In genomic region chr9:124328285-124328684, GRCh38 we compare ENCODE assay signal across 27 cellular contexts.
"Had no signal": no experiment of that assay in that cellular context is flagged by ENCODE, and none has a peak within 500 bp of the region (broad histone marks: within the 10 kb centered on the region; RNA-seq: fewer than 3 reads in every experiment).

No MANE protein-coding gene starts in this region.

- ATAC-seq: left colon; left lung; lower lobe of right lung; naive thymus-derived CD8-positive, alpha-beta T cell; stimulated activated naive B cell treated with anti-CD40 and anti-IgM and Interleukin-4, amounts not matched to agents 10 μg/mL and 1 μg/mL and 100 μg/mL, for 72 hours; stimulated activated naive CD8-positive, alpha-beta T cell treated with anti-CD3 and anti-CD28 coated beads, Interleukin-15, Interleukin-2, amounts not matched to agents 100 U/mL and 50 U/mL, for 24 hours had no signal

- H3K27me3 ChIP-seq: left lung, ovary, right atrium auricular region, sigmoid colon, spleen, stomach, testis, thyroid gland, transverse colon, upper lobe of left lung, vagina had no signal

- H3K4me3 ChIP-seq: left lung, lower lobe of right lung, ovary, right atrium auricular region, sigmoid colon, spleen, stomach, testis, thyroid gland, transverse colon, upper lobe of left lung, vagina had no signal

- H3K4me3 Mint-ChIP-seq: immature natural killer cell; naive thymus-derived CD8-positive, alpha-beta T cell; nephron; neural crest cell; stimulated activated naive B cell treated with anti-CD40 and anti-IgM and Interleukin-4, amounts not matched to agents 10 μg/mL and 1 μg/mL and 100 μg/mL, for 72 hours had no signal

- H3K27me3 Mint-ChIP-seq: progenitor cell of endocrine pancreas; stimulated activated naive B cell treated with anti-CD40 and anti-IgM and Interleukin-4, amounts not matched to agents 10 μg/mL and 1 μg/mL and 100 μg/mL, for 72 hours had no signal

- H3K36me3 Mint-ChIP-seq: naive thymus-derived CD8-positive, alpha-beta T cell had no signal

- H3K4me1 ChIP-seq: left lung, lower lobe of right lung, right atrium auricular region, sigmoid colon, stomach, testis, thyroid gland, transverse colon, upper lobe of left lung, vagina had no signal

- H3K27ac ChIP-seq: left lung, lower lobe of right lung, ovary, right atrium auricular region, sigmoid colon, spleen, stomach, testis, thyroid gland, transverse colon, upper lobe of left lung, vagina had no signal

- H3K9me3 ChIP-seq: left lung, lower lobe of right lung, ovary, right atrium auricular region, sigmoid colon, spleen, stomach, testis, thyroid gland, transverse colon, upper lobe of left lung, vagina had no signal

- H3K9me3 Mint-ChIP-seq: immature natural killer cell; naive thymus-derived CD8-positive, alpha-beta T cell; nephron; neural crest cell; stimulated activated naive B cell treated with anti-CD40 and anti-IgM and Interleukin-4, amounts not matched to agents 10 μg/mL and 1 μg/mL and 100 μg/mL, for 72 hours had no signal

- FAIRE-seq: islet of Langerhans, kidney, small intestine had no signal

- H3K36me3 ChIP-seq: ovary, thyroid gland had no signal

- H3K27ac Mint-ChIP-seq: immature natural killer cell; naive thymus-derived CD8-positive, alpha-beta T cell; nephron; progenitor cell of endocrine pancreas had no signal

- H3K4me1 Mint-ChIP-seq: immature natural killer cell; naive thymus-derived CD8-positive, alpha-beta T cell had no signal

- DNase-seq: hypothalamus; immature natural killer cell; kidney; left colon; lower lobe of right lung; mammary epithelial cell; mesenchymal stem cell; naive thymus-derived CD8-positive, alpha-beta T cell; ovary; sigmoid colon; small intestine; spleen; stimulated activated CD4-positive, alpha-beta T cell treated with anti-CD3 and anti-CD28 coated beads, Interleukin-4, amount 100 ng/mL, for 24 hours; stimulated activated naive B cell treated with anti-CD40 and anti-IgM and Interleukin-4, amounts not matched to agents 10 μg/mL and 1 μg/mL and 100 μg/mL, for 72 hours; stimulated activated naive CD8-positive, alpha-beta T cell treated with anti-CD3 and anti-CD28 coated beads, Interleukin-15, Interleukin-2, amounts not matched to agents 100 U/mL and 50 U/mL, for 24 hours; stomach; testis; thyroid gland; transverse colon had no signal
